ENCODE assay signal across 2 cellular contexts in the genomic region with DNA sequence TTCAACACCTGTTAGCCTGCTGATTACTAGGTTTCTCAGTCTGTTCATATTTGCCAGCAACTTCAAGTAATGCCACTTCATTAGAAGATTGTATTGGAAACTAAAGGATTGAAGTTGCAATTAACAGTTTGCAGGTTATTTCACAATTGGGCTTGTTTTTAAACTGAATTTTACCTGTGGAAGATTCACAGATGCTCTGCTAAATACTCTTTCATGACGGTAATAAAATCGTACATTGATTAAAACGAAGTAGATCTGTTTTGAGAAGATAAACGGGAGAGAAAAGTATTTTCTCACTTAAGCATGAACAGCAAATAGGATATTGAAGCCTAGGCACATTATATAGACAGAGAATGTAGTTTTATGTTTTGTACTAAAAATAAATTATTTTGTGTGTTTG.
TF ChIP-seq lines count a peak whose summit lies in the region.

No MANE protein-coding gene starts in this region.

TF ChIP-seq in GM12878, 131 proteins besides CTCF, POLR2A, EP300 and RAD21 (continued from another document):
- TF ChIP-seq ZNF274 (IDR thresholded peaks at IDR 0.05; ENCODE audit: insufficient read depth, insufficient read length) (no peak), BMI1 (IDR thresholded peaks at IDR 0.05; ENCODE audit: borderline replicate concordance) (0 out of 2 replicates have a peak, but pooled peaks have one; percentile 16)
TF ChIP-seq in GM12878: peak in this region for 1.

TF ChIP-seq in neural cell, 6 proteins besides CTCF, POLR2A, EP300 and RAD21 (continued from another document):
- TF ChIP-seq, protein P1, sequence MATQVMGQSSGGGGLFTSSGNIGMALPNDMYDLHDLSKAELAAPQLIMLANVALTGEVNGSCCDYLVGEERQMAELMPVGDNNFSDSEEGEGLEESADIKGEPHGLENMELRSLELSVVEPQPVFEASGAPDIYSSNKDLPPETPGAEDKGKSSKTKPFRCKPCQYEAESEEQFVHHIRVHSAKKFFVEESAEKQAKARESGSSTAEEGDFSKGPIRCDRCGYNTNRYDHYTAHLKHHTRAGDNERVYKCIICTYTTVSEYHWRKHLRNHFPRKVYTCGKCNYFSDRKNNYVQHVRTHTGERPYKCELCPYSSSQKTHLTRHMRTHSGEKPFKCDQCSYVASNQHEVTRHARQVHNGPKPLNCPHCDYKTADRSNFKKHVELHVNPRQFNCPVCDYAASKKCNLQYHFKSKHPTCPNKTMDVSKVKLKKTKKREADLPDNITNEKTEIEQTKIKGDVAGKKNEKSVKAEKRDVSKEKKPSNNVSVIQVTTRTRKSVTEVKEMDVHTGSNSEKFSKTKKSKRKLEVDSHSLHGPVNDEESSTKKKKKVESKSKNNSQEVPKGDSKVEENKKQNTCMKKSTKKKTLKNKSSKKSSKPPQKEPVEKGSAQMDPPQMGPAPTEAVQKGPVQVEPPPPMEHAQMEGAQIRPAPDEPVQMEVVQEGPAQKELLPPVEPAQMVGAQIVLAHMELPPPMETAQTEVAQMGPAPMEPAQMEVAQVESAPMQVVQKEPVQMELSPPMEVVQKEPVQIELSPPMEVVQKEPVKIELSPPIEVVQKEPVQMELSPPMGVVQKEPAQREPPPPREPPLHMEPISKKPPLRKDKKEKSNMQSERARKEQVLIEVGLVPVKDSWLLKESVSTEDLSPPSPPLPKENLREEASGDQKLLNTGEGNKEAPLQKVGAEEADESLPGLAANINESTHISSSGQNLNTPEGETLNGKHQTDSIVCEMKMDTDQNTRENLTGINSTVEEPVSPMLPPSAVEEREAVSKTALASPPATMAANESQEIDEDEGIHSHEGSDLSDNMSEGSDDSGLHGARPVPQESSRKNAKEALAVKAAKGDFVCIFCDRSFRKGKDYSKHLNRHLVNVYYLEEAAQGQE (IDR thresholded peaks at IDR 0.05; ENCODE audit: borderline replicate concordance), result no peak
- no peak for TF ChIP-seq SMC3 (conservative IDR thresholded peaks at IDR 0.05; ENCODE audit: poor library complexity)
- no peak for TF ChIP-seq EZH2 (IDR thresholded peaks at IDR 0.05; ENCODE audit: borderline replicate concordance, insufficient read depth, low read length, poor library complexity, severe bottlenecking)
- TF ChIP-seq MXI1 (conservative IDR thresholded peaks at IDR 0.05; ENCODE audit: poor library complexity, severe bottlenecking), result no peak
- no peak for TF ChIP-seq POLR2AphosphoS5 (IDR thresholded peaks at IDR 0.05)
